Comparison of ENCODE assay signal across 8 cellular contexts in genomic region chr12:51980051-51980808, GRCh38. TPM values are rescaled to one million over a fixed set of nuclear protein-coding genes. Genes with fewer than 3 reads are reported as not detected.
DNase-seq lines count a peak whose midpoint lies in the region; ATAC-seq, FAIRE-seq and TF ChIP-seq lines count a peak whose summit lies in the region.

No MANE protein-coding gene starts in this region.

- no peak overlapping the region for H3K4me2 ChIP-seq in KMS-11

- no peaks in the 10 kb centered on the region for H4K20me1 ChIP-seq in KMS-11 (ENCODE audit: insufficient read depth)

- no peaks in the 10 kb centered on the region for H3K9me3 ChIP-seq in pancreas

- H3K36me3 ChIP-seq in KMS-11 (ENCODE audit: insufficient read depth) (no peaks in the 10 kb centered on the region), pancreas (peaks cover 4 to 50% (median 18%) of the 10 kb centered on the region in 3 donors)

- H3K9ac ChIP-seq in KMS-11 = no peak overlapping the region

- H3K4me1 ChIP-seq in KMS-11 (ENCODE audit: low read depth, poor library complexity, severe bottlenecking) (no peaks in the 10 kb centered on the region), foreskin keratinocyte (no peaks in the 10 kb centered on the region), pancreas (peaks cover 18 to 26% (median 25%) of the 10 kb centered on the region in 3 donors)

- ATAC-seq in GM21367 (IDR thresholded peaks at IDR 0.05; ENCODE audit: unreplicated experiment) (peak; percentile 70), foreskin keratinocyte (peak; percentile 71), pancreas (peak; percentile 71 to 91 (median 85))

- H3K79me2 ChIP-seq in KMS-11 (ENCODE audit: insufficient read depth, low read depth) = no peaks in the 10 kb centered on the region

- H2AFZ ChIP-seq in KMS-11 (ENCODE audit: low read depth) = no peak overlapping the region

- WGBS in pancreas, 2 donors = 21% methylated on average over 7 of the region's 7 CpGs

- TF ChIP-seq CTCF in KMS-11 (conservative IDR thresholded peaks at IDR 0.05; ENCODE audit: low read depth, low read length) = peak; percentile 92
- peak; percentile 97 for TF ChIP-seq CTCF in foreskin keratinocyte (conservative IDR thresholded peaks at IDR 0.05)
- peak; percentile 93 to 98 (median 96) for TF ChIP-seq CTCF in pancreas (IDR thresholded peaks at IDR 0.05)

- DNase-seq in CMK (ENCODE audit: low read depth) (peak; percentile 47), RPMI8226 (peak; percentile 69), foreskin keratinocyte (peak in 1 of 2 donors; percentile 38), pancreas (peak in 5 of 6 donors; percentile 45 to 75 (median 54)), ureter (ENCODE audit: low spot score) (peak; percentile 72)
- peak; percentile 37 to 48 for DNase-seq in activated T-helper 1 cell treated with anti-CD3 and anti-CD28 coated beads, Interleukin-2, amount 50 U/mL, for 16 hours (ENCODE audit: low read depth in 1 of 2, low spot score in 1 of 2)

- no peak overlapping the region for H3K4me3 ChIP-seq in KMS-11 (IDR thresholded peaks at IDR 0.05; ENCODE audit: insufficient read depth, low read depth, low read length)
- no peak overlapping the region for H3K4me3 ChIP-seq in pancreas

- H3K27ac ChIP-seq in KMS-11 = no peak overlapping the region
- no peak overlapping the region for H3K27ac ChIP-seq in foreskin keratinocyte
- H3K27ac ChIP-seq in pancreas = peak overlapping the region in 1 of 4 donors; percentile 44

- intact Hi-C loops in pancreas (cut with DNase I) = loop anchor here in 1 of 3 donors (5.0 kb wide), 1 partner anchor 58 kb away; no protein-coding TSS in a partner anchor

- FAIRE-seq in pancreas (lab: Jason Lieb, UNC) = no peak

- H3K27me3 ChIP-seq in KMS-11 (ENCODE audit: insufficient read depth, low read depth) (no peaks in the 10 kb centered on the region), foreskin keratinocyte (no peaks in the 10 kb centered on the region), pancreas (no peaks in the 10 kb centered on the region)

RNA-seq across cellular contexts. Expression of gene TAMALIN, which starts 26.5 kb away (rescaled TPM):
- total RNA-seq in foreskin keratinocyte (0.11 and 0.44 TPM in 2 replicates), pancreas (10 to 100 TPM in 3 of 6 donors, 1 to 10 TPM in 3; 7.1 to 18.0 (median 11.0) TPM), ureter (50.7 TPM)
- polyA plus RNA-seq in foreskin keratinocyte (0.12 and 0.15 TPM in 2 replicates), pancreas (10 to 100 TPM; 25.4 to 51.6 TPM)

RNA-seq across cellular contexts. Expression of gene ACVR1B, which starts 28.7 kb away (rescaled TPM):
- 14.0 and 14.3 TPM in 2 replicates for total RNA-seq in foreskin keratinocyte
- 7.3 and 7.4 TPM in 2 replicates for polyA plus RNA-seq in foreskin keratinocyte
- 10 to 100 TPM; 24.2 to 31.4 (median 27.8) TPM for total RNA-seq in pancreas
- 10 to 100 TPM; 16.0 to 22.4 TPM for polyA plus RNA-seq in pancreas
- total RNA-seq in ureter = 40.6 TPM
